In genomic region chr17:49600949-49601348, GRCh38 we compare ENCODE assay signal across 19 cellular contexts. TPM values are rescaled to one million over a fixed set of nuclear protein-coding genes. Genes with fewer than 3 reads are reported as not detected.
"Had no signal": no experiment of that assay in that cellular context is flagged by ENCODE, and none has a peak within 500 bp of the region (broad histone marks: within the 10 kb centered on the region; RNA-seq: fewer than 3 reads in every experiment).

No MANE protein-coding gene starts in this region.

- H3K27me3 ChIP-seq: foreskin keratinocyte, hepatocyte, neutrophil, right atrium auricular region, suprapubic skin, thyroid gland, upper lobe of right lung, vagina had no signal

- DNase-seq: effector memory CD8-positive, alpha-beta T cell; head of caudate nucleus; mammary epithelial cell; mucosa of descending colon; naive thymus-derived CD8-positive, alpha-beta T cell; posterior cingulate gyrus; small intestine; stimulated activated CD4-positive, alpha-beta T cell treated with anti-CD3 and anti-CD28 coated beads, Interleukin-12 subunit alpha, Interleukin-12 subunit beta, amount 100 ng/mL, for 4 hours; stimulated activated naive CD8-positive, alpha-beta T cell treated with anti-CD3 and anti-CD28 coated beads, Interleukin-15, Interleukin-2, amounts not matched to agents 100 U/mL and 50 U/mL, for 24 hours; thyroid gland; upper lobe of right lung had no signal

- ATAC-seq: effector memory CD8-positive, alpha-beta T cell; foreskin keratinocyte; mucosa of descending colon; naive thymus-derived CD8-positive, alpha-beta T cell; stimulated activated naive CD8-positive, alpha-beta T cell treated with anti-CD3 and anti-CD28 coated beads, Interleukin-15, Interleukin-2, amounts not matched to agents 100 U/mL and 50 U/mL, for 24 hours; upper lobe of right lung had no signal

- H3K4me3 Mint-ChIP-seq: dendritic cell treated with granulocyte-macrophage colony-stimulating factor and Interleukin-4, amounts not matched to agents 40 ng/mL and 50 ng/mL, for 4 days; effector memory CD8-positive, alpha-beta T cell; naive thymus-derived CD8-positive, alpha-beta T cell had no signal

- H3K27me3 Mint-ChIP-seq: dendritic cell treated with granulocyte-macrophage colony-stimulating factor and Interleukin-4, amounts not matched to agents 40 ng/mL and 50 ng/mL, for 4 days; effector memory CD8-positive, alpha-beta T cell; naive thymus-derived CD8-positive, alpha-beta T cell had no signal

- H3K27ac ChIP-seq: foreskin keratinocyte, hepatocyte, neutrophil, right atrium auricular region, suprapubic skin, thyroid gland, upper lobe of right lung, vagina had no signal

- H3K27ac Mint-ChIP-seq: dendritic cell treated with granulocyte-macrophage colony-stimulating factor and Interleukin-4, amounts not matched to agents 40 ng/mL and 50 ng/mL, for 4 days; effector memory CD8-positive, alpha-beta T cell had no signal

- H3K9me3 Mint-ChIP-seq: dendritic cell treated with granulocyte-macrophage colony-stimulating factor and Interleukin-4, amounts not matched to agents 40 ng/mL and 50 ng/mL, for 4 days; effector memory CD8-positive, alpha-beta T cell; naive thymus-derived CD8-positive, alpha-beta T cell had no signal

- H3K4me3 ChIP-seq: hepatocyte, mucosa of descending colon, right atrium auricular region, suprapubic skin, thyroid gland, upper lobe of right lung, vagina had no signal

- H3K9me3 ChIP-seq: mucosa of descending colon, neutrophil, right atrium auricular region, suprapubic skin, thyroid gland, upper lobe of right lung, vagina had no signal

RNA-seq across cellular contexts. Expression of gene NXPH3, which starts 25.3 kb away (rescaled TPM):
- total RNA-seq: kidney epithelial cell; naive thymus-derived CD8-positive, alpha-beta T cell had no signal
